In genomic region chr15:60717008-60717407, GRCh38 we compare ENCODE assay signal across 19 cellular contexts.
DNase-seq lines count a peak whose midpoint lies in the region; ATAC-seq, FAIRE-seq and TF ChIP-seq lines count a peak whose summit lies in the region.
"Had no signal": no experiment of that assay in that cellular context is flagged by ENCODE, and none has a peak within 500 bp of the region (broad histone marks: within the 10 kb centered on the region; RNA-seq: fewer than 3 reads in every experiment).

No MANE protein-coding gene starts in this region.

- no peak overlapping the region for H3K4me3 Mint-ChIP-seq in CD4-positive, alpha-beta T cell
- H3K4me3 Mint-ChIP-seq in CD4-positive, alpha-beta memory T cell = no peak overlapping the region
- peak overlapping the region; percentile 28 for H3K4me3 Mint-ChIP-seq in T-helper 17 cell

- H3K4me1 ChIP-seq in CD4-positive, alpha-beta memory T cell (ENCODE audit: insufficient read depth, low read length) = peaks cover 54% of the 10 kb centered on the region
- peaks cover 30% of the 10 kb centered on the region for H3K4me1 ChIP-seq in GM12878 (ENCODE audit: control insufficient read depth, insufficient read depth, low read length)

- POLR2A ChIA-PET in CD4-positive, alpha-beta T cell (lab: Charles Lee) = interaction anchor here (6.4 kb wide), 1 partner anchor 11 kb away, joined by 62 read pairs; no protein-coding TSS in a partner anchor
- POLR2A ChIA-PET in CD4-positive, alpha-beta memory T cell (lab: Charles Lee; ENCODE audit: partially characterized antibody) = interaction anchor here (1.1 to 9.4 kb wide), 4 partner anchors 12 to 128 kb away, joined by 3 to 181 read pairs (median 8); no protein-coding TSS in a partner anchor
- POLR2A ChIA-PET in GM12878 (lab: Charles Lee) = interaction anchor here (0.6 to 0.7 kb wide), 2 partner anchors 27 to 1343 kb away, joined by 5 to 6 read pairs; partner anchors contain the start of gene VPS13C

- TF ChIP-seq RAD21 in GM12878 (IDR thresholded peaks at IDR 0.05; ENCODE audit: insufficient read depth, low read depth, low read length) = no peak

- DNase-seq in CD4-positive, alpha-beta T cell = no peak
- DNase-seq in CD4-positive, alpha-beta memory T cell = no peak
- DNase-seq in T-helper 17 cell = no peak
- no peak for DNase-seq in GM12878 (ENCODE audit: low read depth, low spot score)
- no peak for DNase-seq in ureter (ENCODE audit: low spot score)
- no peak for DNase-seq in left ventricle myocardium superior
- DNase-seq: C1 segment of cervical spinal cord; CD8-positive, alpha-beta memory T cell; DMS 273 treated with DMSO at 0.1 percent for 48 hours; DMS79; EL; GDM1; GM23248; H7; HCEC 1CT had no signal

- H3K9me3 Mint-ChIP-seq in CD4-positive, alpha-beta T cell = no peaks in the 10 kb centered on the region
- H3K9me3 Mint-ChIP-seq in CD4-positive, alpha-beta memory T cell = peaks cover 0 to 2% (median 0%) of the 10 kb centered on the region in 8 donors
- H3K9me3 Mint-ChIP-seq: CD8-positive, alpha-beta memory T cell had no signal

- H3K27me3 Mint-ChIP-seq in CD4-positive, alpha-beta T cell = no peaks in the 10 kb centered on the region
- H3K27me3 Mint-ChIP-seq in CD4-positive, alpha-beta memory T cell = no peaks in the 10 kb centered on the region
- no peaks in the 10 kb centered on the region for H3K27me3 Mint-ChIP-seq in T-helper 17 cell
- H3K27me3 Mint-ChIP-seq: CD8-positive, alpha-beta memory T cell had no signal

- RAD21 ChIA-PET in GM12878 (lab: Charles Lee; ENCODE audit: unreplicated experiment) = no interaction called here

- H3K27me3 ChIP-seq in CD4-positive, alpha-beta T cell (ENCODE audit: control insufficient read depth, insufficient read depth, low read length) = no peaks in the 10 kb centered on the region
- no peaks in the 10 kb centered on the region for H3K27me3 ChIP-seq in CD4-positive, alpha-beta memory T cell (ENCODE audit: insufficient read depth, low read length)
- H3K27me3 ChIP-seq in GM12878 (replicated peaks in 1 of 2; ENCODE audit: control insufficient read depth in 2 of 2, insufficient read depth in 2 of 2, low read length in 1 of 2) = no peaks in the 10 kb centered on the region

- no peak overlapping the region for H3K4me3 ChIP-seq in CD4-positive, alpha-beta memory T cell (ENCODE audit: low read length in 2 of 2)
- no peak overlapping the region for H3K4me3 ChIP-seq in GM12878
- H3K4me3 ChIP-seq: GM23248 had no signal

- 47% methylated on average over 4 of the region's 4 CpGs for WGBS in GM12878 (ENCODE audit: insufficient coverage, insufficient replicate concordance, low lambda C conversion rate, missing lambda C conversion rate)

- no peak overlapping the region for H3K27ac ChIP-seq in CD4-positive, alpha-beta T cell (ENCODE audit: low read depth, low read length)
- H3K27ac ChIP-seq in CD4-positive, alpha-beta memory T cell (ENCODE audit: low read depth, low read length) = no peak overlapping the region
- H3K27ac ChIP-seq in GM12878 (ENCODE audit: control insufficient read depth, insufficient read depth) = no peak overlapping the region
- H3K27ac ChIP-seq: GM23248 had no signal

- no peak for ATAC-seq in CD4-positive, alpha-beta T cell (ENCODE audit: poor library complexity)
- ATAC-seq in T-helper 17 cell (no peak), GM12878 (no peak), HG03469 (IDR thresholded peaks at IDR 0.05; ENCODE audit: unreplicated experiment) (no peak), left ventricle myocardium superior (no peak)

- CTCF ChIA-PET in CD4-positive, alpha-beta T cell (lab: Charles Lee) = interaction anchor here (0.6 to 0.7 kb wide), 2 partner anchors 40 to 151 kb away, joined by 3 to 4 read pairs; no protein-coding TSS in a partner anchor
- CTCF ChIA-PET in CD4-positive, alpha-beta memory T cell (lab: Charles Lee; ENCODE audit: partially characterized antibody) = interaction anchor here (0.6 to 6.6 kb wide), 3 partner anchors 10 to 21 kb away, joined by 3 to 50 read pairs (median 4); no protein-coding TSS in a partner anchor
- CTCF ChIA-PET in GM12878 (lab: Yijun Ruan, JAX) = interaction anchor here (1.0 to 1.1 kb wide), 2 partner anchors 27 to 43 kb away, joined by 3 read pairs; no protein-coding TSS in a partner anchor

- H3K36me3 ChIP-seq in CD4-positive, alpha-beta memory T cell (ENCODE audit: insufficient read depth, low read length) = no peaks in the 10 kb centered on the region
- no peaks in the 10 kb centered on the region for H3K36me3 ChIP-seq in GM12878 (ENCODE audit: control insufficient read depth in 2 of 2, insufficient read depth in 2 of 2, low read length in 1 of 2)

- TF ChIP-seq CTCF in CD4-positive, alpha-beta T cell (IDR thresholded peaks at IDR 0.05) = no peak
- no peak for TF ChIP-seq CTCF in GM12878 (IDR thresholded peaks at IDR 0.05 in 2 of 3, conservative IDR thresholded peaks at IDR 0.05 in 1 of 3; ENCODE audit: control insufficient read depth in 2 of 3, extremely low read depth in 1 of 3, insufficient read depth in 1 of 3, low read depth in 3 of 3, low read length in 3 of 3)

- no peak for FAIRE-seq in GM12878 (lab: Jason Lieb, UNC)
- FAIRE-seq: D721Med, GM12892, H1 had no signal

- no TSS peak for BruUV-seq in GM12878 (replicated peaks; lab: Mats Ljungman, UMichigan)

- in situ Hi-C loops in GM12878 (cut with MboI) = no loop called here

- no peaks in the 10 kb centered on the region for H3K9me3 ChIP-seq in CD4-positive, alpha-beta T cell (ENCODE audit: control insufficient read depth, low read length)
- H3K9me3 ChIP-seq in CD4-positive, alpha-beta memory T cell (ENCODE audit: control insufficient read depth in 1 of 2, low read length in 2 of 2) = no peaks in the 10 kb centered on the region
- H3K9me3 ChIP-seq in T-helper 17 cell (ENCODE audit: control insufficient read depth, low read length, poor library complexity, severe bottlenecking) (no peaks in the 10 kb centered on the region), GM12878 (replicated peaks; ENCODE audit: control insufficient read depth, insufficient read depth, low read length) (no peaks in the 10 kb centered on the region; the same call in 2 of the 3 replicates)

- SMC1A ChIA-PET in GM12878 (lab: Charles Lee; ENCODE audit: uncharacterized antibody, unreplicated experiment) = interaction anchor here (0.8 kb wide), 1 partner anchor 188 kb away, joined by 3 read pairs; no protein-coding TSS in a partner anchor

- no peak for TF ChIP-seq POLR2A in GM12878 (IDR thresholded peaks at IDR 0.05; ENCODE audit: low read depth, low read length)

- no peaks in the 10 kb centered on the region for H3K36me3 Mint-ChIP-seq in CD4-positive, alpha-beta T cell (ENCODE audit: low read depth)
- peaks cover 5 to 19% of the 10 kb centered on the region in 2 donors for H3K36me3 Mint-ChIP-seq in CD4-positive, alpha-beta memory T cell
- peaks cover 2% of the 10 kb centered on the region for H3K36me3 Mint-ChIP-seq in T-helper 17 cell (ENCODE audit: low read depth)

- no peaks in the 10 kb centered on the region for H4K20me1 ChIP-seq in GM12878 (ENCODE audit: control insufficient read depth, insufficient read depth)

- H3K4me2 ChIP-seq in GM12878 (ENCODE audit: control insufficient read depth, insufficient read depth) = no peak overlapping the region

- intact Hi-C loops in CD4-positive, alpha-beta T cell (cut with DNase I, micrococcal nuclease) = no loop called here
- intact Hi-C loops in CD4-positive, alpha-beta memory T cell (cut with micrococcal nuclease) = no loop called here
- intact Hi-C loops in GM12878 (cut with micrococcal nuclease; ENCODE audit: unreplicated experiment) (no loop called here), left ventricle myocardium superior (cut with micrococcal nuclease) (no loop called here)

- peak overlapping the region; percentile 86 for H3K27ac Mint-ChIP-seq in CD4-positive, alpha-beta T cell
- H3K27ac Mint-ChIP-seq in CD4-positive, alpha-beta memory T cell = peak overlapping the region in 4 of 7 donors; percentile 16 to 68 (median 44)
- peak overlapping the region; percentile 100 for H3K27ac Mint-ChIP-seq in T-helper 17 cell

- no peak overlapping the region for H3K9ac ChIP-seq in GM12878 (ENCODE audit: control insufficient read depth, insufficient read depth, low read length)
- H3K9ac ChIP-seq: GM23248 had no signal

- no peak for TF ChIP-seq EP300 in GM12878 (IDR thresholded peaks at IDR 0.05; ENCODE audit: borderline replicate concordance in 1 of 2, control insufficient read depth in 1 of 2, low read depth in 2 of 2, low read length in 2 of 2)

- H3K4me1 Mint-ChIP-seq in CD4-positive, alpha-beta T cell (ENCODE audit: low read depth) = peaks cover 64% of the 10 kb centered on the region
- H3K4me1 Mint-ChIP-seq in CD4-positive, alpha-beta memory T cell = peaks cover 42 to 67% (median 45%) of the 10 kb centered on the region in 4 donors
- peaks cover 55% of the 10 kb centered on the region for H3K4me1 Mint-ChIP-seq in T-helper 17 cell

- no peaks in the 10 kb centered on the region for H3K79me2 ChIP-seq in GM12878 (ENCODE audit: control insufficient read depth, insufficient read depth, low read length)

- no peak overlapping the region for H2AFZ ChIP-seq in GM12878 (ENCODE audit: control insufficient read depth, low read depth, low read length)
- H2AFZ ChIP-seq: GM23248 had no signal

TF ChIP-seq in GM12878, 131 proteins besides CTCF, POLR2A, EP300 and RAD21 (continues in another document):
- TF ChIP-seq SPI1 (IDR thresholded peaks at IDR 0.05; ENCODE audit: borderline replicate concordance, insufficient read depth, low read depth, low read length) (no peak), TARDBP (IDR thresholded peaks at IDR 0.05; ENCODE audit: borderline replicate concordance) (no peak), RELB (IDR thresholded peaks at IDR 0.05; ENCODE audit: low read depth) (no peak)

Comparison
In these comparisons a context has a peak if more than half of its experiments do, and no peak if none do; other contexts are left out.
1. H3K27ac Mint-ChIP-seq: peak in every context shown above with its lines; median percentile 100 in T-helper 17 cell; 86 in CD4-positive, alpha-beta T cell; 44 in CD4-positive, alpha-beta memory T cell.